Comparison of ENCODE assay signal across 12 cellular contexts in the genomic region with DNA sequence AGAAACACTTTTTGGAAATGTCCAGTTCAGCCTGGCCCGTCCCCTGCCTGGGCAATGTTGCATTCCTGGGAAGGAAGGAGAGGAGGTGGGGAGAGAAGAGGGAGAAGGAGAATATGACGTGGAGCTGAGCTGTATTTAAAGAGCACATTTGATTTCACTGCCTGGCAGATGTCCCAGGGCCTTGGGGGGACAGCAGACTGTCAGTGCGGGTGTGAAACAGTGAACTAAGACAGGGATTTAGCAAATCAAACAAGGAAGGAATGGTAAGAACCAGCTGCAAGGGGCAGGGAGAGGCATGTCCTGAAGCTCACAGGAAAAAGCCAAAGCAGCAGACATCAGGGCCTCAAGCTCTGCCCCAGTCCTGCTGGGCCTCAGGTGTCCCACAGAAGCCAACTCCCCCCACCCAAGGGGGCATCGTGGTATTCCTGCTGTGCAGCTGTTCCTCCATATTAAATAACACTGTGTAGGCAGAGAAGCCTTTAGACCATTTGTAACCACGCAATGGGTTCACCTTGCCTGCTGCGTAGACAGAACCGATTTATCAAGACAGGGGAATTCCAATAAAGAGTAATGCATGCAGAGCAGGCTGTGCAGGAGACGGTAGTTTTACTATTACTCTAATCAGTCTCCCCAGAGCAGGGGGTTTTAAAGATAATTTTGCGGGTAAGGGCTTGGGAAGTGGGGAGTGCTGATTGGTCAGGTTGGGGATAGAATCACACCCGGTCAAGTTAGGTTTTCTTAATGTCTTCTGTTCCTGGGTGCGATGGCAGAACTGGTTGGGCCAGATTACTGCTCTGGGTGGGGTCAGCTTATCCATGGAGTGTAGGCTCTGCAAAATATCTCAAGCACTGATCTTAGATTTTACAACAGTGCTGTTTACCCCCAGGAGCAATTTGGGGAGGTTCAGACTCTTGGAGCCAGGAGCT. TPM values are rescaled to one million over a fixed set of nuclear protein-coding genes. Genes with fewer than 3 reads are reported as not detected.
DNase-seq lines count a peak whose midpoint lies in the region; ATAC-seq and TF ChIP-seq lines count a peak whose summit lies in the region.
"Had no signal": no experiment of that assay in that cellular context is flagged by ENCODE, and none has a peak within 500 bp of the region (broad histone marks: within the 10 kb centered on the region; RNA-seq: fewer than 3 reads in every experiment).

No MANE protein-coding gene starts in this region.

- no peaks in the 10 kb centered on the region for H3K9me2 ChIP-seq in GM23248 (ENCODE audit: insufficient read depth)

- TF ChIP-seq CTCF in parathyroid adenoma (IDR thresholded peaks at IDR 0.05), result no peak

- no peaks in the 10 kb centered on the region for H3K27me3 ChIP-seq in GM23248 (replicated peaks; ENCODE audit: insufficient read depth)
- no peaks in the 10 kb centered on the region for H3K27me3 ChIP-seq in parathyroid adenoma (ENCODE audit: control insufficient read depth, insufficient read depth, low read length)

- H3K36me3 ChIP-seq in GM23248 (ENCODE audit: low read depth) (no peaks in the 10 kb centered on the region), parathyroid adenoma (ENCODE audit: control insufficient read depth, insufficient read depth, low read length) (no peaks in the 10 kb centered on the region)
- H3K36me3 ChIP-seq: heart left ventricle had no signal

- H3K9ac ChIP-seq in GM23248 (no peak overlapping the region), parathyroid adenoma (no peak overlapping the region)

- H3K4me2 ChIP-seq in GM23248 (ENCODE audit: unreplicated experiment) (no peak overlapping the region), parathyroid adenoma (ENCODE audit: low read length) (no peak overlapping the region)

- peak; percentile 36 for DNase-seq in GM23248
- peak; percentile 66 for DNase-seq in NCI-H82 treated with DMSO at 0.1 percent for 48 hours (lab: John Stamatoyannopoulos, UW; ENCODE audit: unreplicated experiment)
- peak; percentile 24 for DNase-seq in epithelial cell of prostate (ENCODE audit: low read depth, low spot score)
- DNase-seq in DMS114 treated with DMSO at 0.1 percent for 48 hours (lab: John Stamatoyannopoulos, UW; ENCODE audit: unreplicated experiment), result no peak
- DNase-seq in stimulated activated CD4-positive, alpha-beta T cell treated with anti-CD3 and anti-CD28 coated beads, Interleukin-4, amount 100 ng/mL, for 4 hours, result no peak
- DNase-seq: heart left ventricle, natural killer cell, T-cell had no signal

- H4K20me1 ChIP-seq in GM23248 (ENCODE audit: insufficient read depth), result no peaks in the 10 kb centered on the region

- ATAC-seq in HG03045 (IDR thresholded peaks at IDR 0.05; ENCODE audit: unreplicated experiment) (no peak), GM18498 (IDR thresholded peaks at IDR 0.05; ENCODE audit: unreplicated experiment) (no peak)
- ATAC-seq: heart left ventricle, natural killer cell, T-cell had no signal

- H3K9me3 ChIP-seq in GM23248 (ENCODE audit: low read depth) (no peaks in the 10 kb centered on the region), parathyroid adenoma (ENCODE audit: control insufficient read depth, low read length) (no peaks in the 10 kb centered on the region)
- H3K9me3 ChIP-seq: heart left ventricle had no signal

- 68 to 69% methylated on average over 11 of the region's 11 CpGs for WGBS in GM23248 (ENCODE audit: low coverage in 1 of 2, low lambda C conversion rate in 2 of 2, missing lambda C conversion rate in 2 of 2), 2 experiments

- in situ Hi-C loops in GM23248 (cut with MboI), result no loop called here

- no peaks in the 10 kb centered on the region; the same call in 1 of the 2 replicates for H3K4me1 ChIP-seq in GM23248 (ENCODE audit: insufficient read depth)
- peaks cover 9% of the 10 kb centered on the region for H3K4me1 ChIP-seq in parathyroid adenoma
- H3K4me1 ChIP-seq: heart left ventricle had no signal

- H3K4me3 ChIP-seq in GM23248 (no peak overlapping the region), parathyroid adenoma (ENCODE audit: low read depth, low read length) (no peak overlapping the region)
- H3K4me3 ChIP-seq: heart left ventricle had no signal

- peak overlapping the region; percentile 16; the same call in 1 of the 2 replicates for H2AFZ ChIP-seq in GM23248
- peak overlapping the region; percentile 55 for H2AFZ ChIP-seq in parathyroid adenoma

- no peak overlapping the region for H3K27ac ChIP-seq in GM23248
- H3K27ac ChIP-seq in epithelial cell of prostate, result peak overlapping the region; percentile 96
- H3K27ac ChIP-seq in parathyroid adenoma, result no peak overlapping the region
- H3K27ac ChIP-seq: heart left ventricle, HL-60 had no signal

- no peaks in the 10 kb centered on the region for H3K79me2 ChIP-seq in GM23248 (ENCODE audit: insufficient read depth)
- no peaks in the 10 kb centered on the region for H3K79me2 ChIP-seq in parathyroid adenoma

- no peaks in the 10 kb centered on the region for H3F3A ChIP-seq in GM23248 (ENCODE audit: insufficient read depth)

RNA-seq across cellular contexts. Expression of a gene that starts 18.3 kb away (rescaled TPM):
- 0.22 TPM in 1 of 2 replicates, not detected in the other for total RNA-seq in GM23248 (2014; rRNA removed; shearing (Covaris generic))
- 0.09 and 0.11 TPM in 2 replicates for polyA plus RNA-seq in GM23248 (2016; fragmentation: Nextera tagmentation; extraction: Ambion mirVana)
- total RNA-seq: natural killer cell, T-cell had no signal

Comparison
In these comparisons a context has a peak if more than half of its experiments do, and no peak if none do; other contexts are left out.
1. DNase-seq: peak in GM23248 (single experiment), NCI-H82 treated with DMSO at 0.1 percent for 48 hours (single experiment) and epithelial cell of prostate (single experiment); none in DMS114 treated with DMSO at 0.1 percent for 48 hours (single experiment) and stimulated activated CD4-positive, alpha-beta T cell treated with anti-CD3 and anti-CD28 coated beads, Interleukin-4, amount 100 ng/mL, for 4 hours (0 of 2).